ENCODE assay signal across 10 cellular contexts in genomic region chr19:49499030-49499670, GRCh38. TPM values are rescaled to one million over a fixed set of nuclear protein-coding genes. Genes with fewer than 3 reads are reported as not detected.
A peak's percentile ranks its signal among the peaks of the same experiment; 100 is the strongest.
DNase-seq lines count a peak whose midpoint lies in the region; ATAC-seq, FAIRE-seq and TF ChIP-seq lines count a peak whose summit lies in the region.
"Had no signal": no experiment of that assay in that cellular context is flagged by ENCODE, and none has a peak within 500 bp of the region (broad histone marks: within the 10 kb centered on the region; RNA-seq: fewer than 3 reads in every experiment).

No MANE protein-coding gene starts in this region.

- ATAC-seq in GM18520 (IDR thresholded peaks at IDR 0.05; ENCODE audit: unreplicated experiment) = no peak
- ATAC-seq in HG02981 (IDR thresholded peaks at IDR 0.05; ENCODE audit: unreplicated experiment) = no peak

- H3K4me3 ChIP-seq in SK-N-MC (peak overlapping the region; percentile 100), coronary artery (peak overlapping the region; percentile 14), skeletal muscle tissue (ENCODE audit: low read length in 3 of 3) (peak overlapping the region in 1 of 3 donors; percentile 23), sigmoid colon (no peak overlapping the region)
- H3K4me3 ChIP-seq: prostate gland had no signal

- H3K9ac ChIP-seq in SK-N-MC (ENCODE audit: insufficient read length) (peak overlapping the region; percentile 100), skeletal muscle tissue (ENCODE audit: low read depth in 1 of 3, low read length in 3 of 3) (peak overlapping the region; percentile 4 to 57 (median 52))

- intact Hi-C loops in sigmoid colon (cut with DNase I) = loop anchor here (5.0 kb wide), 2 partner anchors 178 to 378 kb away; partner anchors contain the start of genes AKT1S1, PRMT1 and TBC1D17

- H3K27ac ChIP-seq in SK-N-MC (peak overlapping the region; percentile 70), coronary artery (peak overlapping the region in 1 of 2 donors; percentile 65), skeletal muscle tissue (ENCODE audit: low read depth, low read length) (peak overlapping the region; percentile 58), sigmoid colon (peak overlapping the region in 1 of 4 donors; percentile 5)

- DNase-seq in GM12891 (ENCODE audit: insufficient read length, low spot score) (no peak), SK-N-MC (ENCODE audit: low read depth, low spot score) (no peak), coronary artery (ENCODE audit: low spot score) (no peak), Kasumi-1 (lab: John Stamatoyannopoulos, UW) (no peak), sigmoid colon (no peak)

- TF ChIP-seq POLR2A in GM12891 (IDR thresholded peaks at IDR 0.05; ENCODE audit: low read depth, low read length) (peak; percentile 42), sigmoid colon (IDR thresholded peaks at IDR 0.05) (no peak)

- WGBS in sigmoid colon, 2 donors = 66 to 69% methylated on average over 19 of the region's 19 CpGs

- peaks cover 30 to 43% (median 37%) of the 10 kb centered on the region in 3 donors for H3K4me1 ChIP-seq in skeletal muscle tissue (ENCODE audit: control insufficient read depth in 3 of 3, insufficient read depth in 3 of 3, low read length in 3 of 3)
- peaks cover 0 to 46% (median 34%) of the 10 kb centered on the region in 4 donors for H3K4me1 ChIP-seq in sigmoid colon
- H3K4me1 ChIP-seq: prostate gland had no signal

- FAIRE-seq in GM12891 (lab: Jason Lieb, UNC) = no peak
- FAIRE-seq: GM18507 had no signal

- peaks cover 40% of the 10 kb centered on the region for H3K36me3 ChIP-seq in SK-N-MC (ENCODE audit: insufficient read depth, low read length)
- peaks cover 26 to 32% (median 27%) of the 10 kb centered on the region in 3 donors for H3K36me3 ChIP-seq in skeletal muscle tissue (ENCODE audit: control insufficient read depth in 3 of 3, insufficient read depth in 3 of 3, low read length in 3 of 3)
- H3K36me3 ChIP-seq in sigmoid colon = peaks cover 27 to 31% (median 29%) of the 10 kb centered on the region in 4 donors

- no peaks in the 10 kb centered on the region for H3K9me3 ChIP-seq in SK-N-MC (ENCODE audit: low read depth, low read length)
- H3K9me3 ChIP-seq in skeletal muscle tissue (ENCODE audit: control insufficient read depth in 3 of 3, low read length in 3 of 3) = no peaks in the 10 kb centered on the region
- no peaks in the 10 kb centered on the region for H3K9me3 ChIP-seq in sigmoid colon
- H3K9me3 ChIP-seq: prostate gland had no signal

- TF ChIP-seq EP300 in sigmoid colon (IDR thresholded peaks at IDR 0.05) = no peak

- TF ChIP-seq CTCF in coronary artery (IDR thresholded peaks at IDR 0.05) (no peak), sigmoid colon (IDR thresholded peaks at IDR 0.05) (no peak)

- no peaks in the 10 kb centered on the region for H3K27me3 ChIP-seq in skeletal muscle tissue (ENCODE audit: control insufficient read depth in 3 of 3, insufficient read depth in 3 of 3, low read length in 3 of 3)
- no peaks in the 10 kb centered on the region for H3K27me3 ChIP-seq in sigmoid colon

TF ChIP-seq in GM12891, 5 proteins besides CTCF, POLR2A, EP300 and RAD21:
- no peak for TF ChIP-seq TAF1 (IDR thresholded peaks at IDR 0.05; ENCODE audit: low read depth, low read length)
- TF ChIP-seq SPI1 (IDR thresholded peaks at IDR 0.05; ENCODE audit: low read depth, low read length) = no peak
- TF ChIP-seq POU2F2 (IDR thresholded peaks at IDR 0.05; ENCODE audit: low read depth, low read length) = no peak
- TF ChIP-seq PAX5 (IDR thresholded peaks at IDR 0.05; ENCODE audit: insufficient read depth, low read length, severe bottlenecking) = no peak
- no peak for TF ChIP-seq POLR2AphosphoS5 (IDR thresholded peaks at IDR 0.05; ENCODE audit: low read depth, low read length)

RNA-seq across cellular contexts. Expression of gene RPS11, which starts 2.9 kb away (rescaled TPM):
- polyA plus RNA-seq in GM12891 (2012; ENCODE audit: low read depth, missing spikeins) = 6,855 TPM
- 5,888 TPM for total RNA-seq in skeletal muscle tissue
- 1,000 to 10,000 TPM; 3,843 to 9,166 (median 6,008) TPM for total RNA-seq in sigmoid colon
- polyA plus RNA-seq in sigmoid colon = 1,000 to 10,000 TPM; 4,449 to 8,009 (median 5,043) TPM

RNA-seq across cellular contexts. Expression of gene RPL13A, which starts 11.7 kb away (rescaled TPM):
- polyA plus RNA-seq in GM12891 (2012; ENCODE audit: low read depth, missing spikeins) = 6,963 TPM
- total RNA-seq in skeletal muscle tissue (4,175 TPM), sigmoid colon (1,000 to 10,000 TPM; 2,552 to 5,599 (median 4,191) TPM)
- polyA plus RNA-seq in sigmoid colon = 1,000 to 10,000 TPM; 4,070 to 6,094 (median 4,207) TPM

RNA-seq across cellular contexts. Expression of gene FCGRT, which starts 13.3 kb away (rescaled TPM):
- 1.4 TPM for polyA plus RNA-seq in GM12891 (2012; ENCODE audit: low read depth, missing spikeins)
- total RNA-seq in skeletal muscle tissue (114 TPM), sigmoid colon (100 to 1,000 TPM; 164 to 203 (median 178) TPM)
- 100 to 1,000 TPM; 222 to 317 (median 243) TPM for polyA plus RNA-seq in sigmoid colon

RNA-seq across cellular contexts. Expression of gene FLT3LG, which starts 25.1 kb away (rescaled TPM):
- polyA plus RNA-seq in GM12891 (2012; ENCODE audit: low read depth, missing spikeins) = 6.8 TPM
- total RNA-seq in skeletal muscle tissue (0.52 TPM), sigmoid colon (10 to 100 TPM in 1 of 4 donors, 1 to 10 TPM in 3; 4.6 to 11.1 (median 6.1) TPM)
- 10 to 100 TPM in 2 of 3 donors, 1 to 10 TPM in 1; 2.1 to 18.6 (median 14.9) TPM for polyA plus RNA-seq in sigmoid colon

RNA-seq across cellular contexts. Expression of gene RCN3, which starts 28.7 kb away (rescaled TPM):
- 0.94 TPM for polyA plus RNA-seq in GM12891 (2012; ENCODE audit: low read depth, missing spikeins)
- 48.5 TPM for total RNA-seq in skeletal muscle tissue
- total RNA-seq in sigmoid colon = 10 to 100 TPM; 14.5 to 43.8 (median 20.6) TPM
- polyA plus RNA-seq in sigmoid colon = 10 to 100 TPM; 13.6 to 28.2 (median 21.6) TPM

Comparison
In these comparisons a context has a peak if more than half of its experiments do, and no peak if none do; other contexts are left out.
1. H3K4me3 ChIP-seq: peak in SK-N-MC (single experiment) and coronary artery (single experiment); none in sigmoid colon (0 of 4).